ENCODE assay signal across 1 cellular context in the genomic region with DNA sequence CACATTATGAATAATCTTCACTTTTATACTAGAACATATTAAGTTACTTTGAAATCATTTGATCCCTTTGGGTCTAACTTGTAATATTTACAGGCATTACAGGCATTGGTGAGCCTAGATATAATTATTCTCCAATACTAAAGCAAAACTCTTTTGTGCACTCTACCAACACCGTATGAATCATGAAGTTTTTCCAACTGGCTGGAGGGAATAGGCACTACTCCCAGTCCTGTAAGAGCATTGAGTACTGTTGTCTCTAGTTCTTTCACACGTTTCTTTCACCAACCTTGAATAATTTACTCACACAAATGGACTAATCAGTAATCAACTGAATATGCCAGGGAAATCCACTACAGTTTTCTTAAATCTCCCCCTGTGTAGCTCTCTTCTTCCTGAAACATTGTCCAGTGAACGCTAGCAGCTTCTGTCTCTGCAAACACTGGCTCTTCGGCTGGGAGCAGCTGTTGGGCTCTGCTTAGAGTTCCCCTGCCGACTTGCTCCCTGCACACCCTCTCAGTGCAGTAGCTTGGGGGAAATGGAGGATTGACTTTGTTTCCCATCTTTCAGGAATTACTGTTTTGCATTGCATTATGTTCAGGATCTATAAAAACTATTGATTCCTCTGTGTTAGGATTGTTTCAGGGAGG.
TF ChIP-seq lines count a peak whose summit lies in the region.

No MANE protein-coding gene starts in this region.

TF ChIP-seq in A549, 52 proteins besides CTCF, POLR2A, EP300 and RAD21:
- TF ChIP-seq ZNF302 (CRISPR knock-in tag; IDR thresholded peaks at IDR 0.05) (no peak), FOSB (CRISPR knock-in tag; IDR thresholded peaks at IDR 0.05) (no peak), HEYL (CRISPR knock-in tag; IDR thresholded peaks at IDR 0.05) (no peak), BCL3 (IDR thresholded peaks at IDR 0.05) (no peak), USF2 (IDR thresholded peaks at IDR 0.05) (no peak), PHF8 (IDR thresholded peaks at IDR 0.05; ENCODE audit: borderline replicate concordance, low read depth) (no peak)
